Comparison of ENCODE assay signal across 36 cellular contexts in the genomic region with DNA sequence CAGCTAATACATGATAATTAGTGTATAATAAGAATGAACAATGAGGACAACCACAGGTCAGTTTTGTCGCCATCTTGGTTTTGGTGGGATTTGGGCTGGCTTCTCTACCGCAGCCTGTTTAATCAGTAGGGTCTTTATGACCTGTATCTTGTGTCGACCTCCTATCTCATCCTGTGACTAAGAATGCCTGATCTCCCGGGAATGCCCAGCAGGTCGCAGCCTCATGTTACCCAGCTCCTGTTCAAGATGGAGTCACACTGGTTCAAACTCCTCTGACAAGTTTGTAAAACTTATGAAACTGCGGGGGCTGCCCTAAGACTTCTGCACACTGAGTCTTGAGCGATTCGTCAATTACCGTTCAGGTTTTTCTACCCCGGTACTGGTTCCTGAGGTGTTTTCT. TPM values are rescaled to one million over a fixed set of nuclear protein-coding genes. Genes with fewer than 3 reads are reported as not detected.
"Had no signal": no experiment of that assay in that cellular context is flagged by ENCODE, and none has a peak within 500 bp of the region (broad histone marks: within the 10 kb centered on the region; RNA-seq: fewer than 3 reads in every experiment).

No MANE protein-coding gene starts in this region.

- H3K27me3 ChIP-seq: brain microvascular endothelial cell had no signal

- DNase-seq: activated CD4-positive, alpha-beta memory T cell treated with anti-CD3 and anti-CD28 coated beads, Interleukin-2, amount 10 ng/mL, durations not matched to agents 7 days and 5 days; activated CD4-positive, alpha-beta T cell treated with anti-CD3 and anti-CD28 coated beads for 1 hour; activated CD4-positive, alpha-beta T cell treated with anti-CD3 and anti-CD28 coated beads for 48 hours; activated CD4-positive, CD25-positive, alpha-beta regulatory T cell; activated CD8-positive, alpha-beta memory T cell treated with anti-CD3 and anti-CD28 coated beads for 24 hours; activated CD8-positive, alpha-beta memory T cell treated with anti-CD3 and anti-CD28 coated beads, Interleukin-2, amount 10 ng/mL, durations not matched to agents 7 days and 5 days; activated CD8-positive, alpha-beta memory T cell treated with anti-CD3 and anti-CD28 coated beads, Interleukin-2, amount 50 U/mL, for 48 hours; activated effector memory CD4-positive, alpha-beta T cell treated with anti-CD3 and anti-CD28 coated beads, Interleukin-2, amount 50 U/mL, for 16 hours; activated naive CD4-positive, alpha-beta T cell; activated naive CD4-positive, alpha-beta T cell treated with anti-CD3 and anti-CD28 coated beads, Interleukin-2, amount 50 U/mL, for 16 hours; activated naive CD8-positive, alpha-beta T cell treated with anti-CD3 and anti-CD28 coated beads for 36 hours; activated T-cell treated with anti-CD3 and anti-CD28 coated beads, Interleukin-2, amount 50 U/mL, for 1 hour; activated T-cell treated with anti-CD3 and anti-CD28 coated beads, Interleukin-2, amount 50 U/mL, for 72 hours; amniotic stem cell; aorta; brain microvascular endothelial cell; central memory CD4-positive, alpha-beta T cell; MM.1S; MV-4-11; NCI-H1092; NCI-H1436 treated with DMSO at 0.1 percent for 48 hours; NCI-H1694 treated with DMSO at 0.1 percent for 48 hours; NCI-H2029; NCI-H345; NCI-H524 treated with DMSO at 0.1 percent for 48 hours; NK-92 treated with Interleukin-12 subunit alpha and Interleukin-12 subunit beta, amount 100 ng/mL, for 24 hours; Right ventricle myocardium superior; SW 1271; T-helper 1 cell; T-helper 2 cell; T-helper 9 cell had no signal

- H3K4me2 ChIP-seq: KMS-11 had no signal

- H3K9ac ChIP-seq: KMS-11 had no signal

- H3K27ac ChIP-seq: brain microvascular endothelial cell, KMS-11, VCaP had no signal

- ATAC-seq: activated CD8-positive, alpha-beta memory T cell treated with anti-CD3 and anti-CD28 coated beads, Interleukin-2, amount 10 ng/mL, durations not matched to agents 7 days and 5 days; activated T-cell treated with anti-CD3 and anti-CD28 coated beads, Interleukin-2, amount 50 U/mL, for 72 hours; activated T-helper 17 cell treated with anti-CD3 and anti-CD28 coated beads, Interleukin-2, amount 50 U/mL, for 72 hours had no signal

- H3K36me3 ChIP-seq: brain microvascular endothelial cell had no signal

RNA-seq across cellular contexts. Expression of a gene that starts 21.5 kb away (rescaled TPM):
- total RNA-seq: LHCN-M2, NCI-H460 had no signal
